Comparison of ENCODE assay signal across 1 cellular context in the genomic region with DNA sequence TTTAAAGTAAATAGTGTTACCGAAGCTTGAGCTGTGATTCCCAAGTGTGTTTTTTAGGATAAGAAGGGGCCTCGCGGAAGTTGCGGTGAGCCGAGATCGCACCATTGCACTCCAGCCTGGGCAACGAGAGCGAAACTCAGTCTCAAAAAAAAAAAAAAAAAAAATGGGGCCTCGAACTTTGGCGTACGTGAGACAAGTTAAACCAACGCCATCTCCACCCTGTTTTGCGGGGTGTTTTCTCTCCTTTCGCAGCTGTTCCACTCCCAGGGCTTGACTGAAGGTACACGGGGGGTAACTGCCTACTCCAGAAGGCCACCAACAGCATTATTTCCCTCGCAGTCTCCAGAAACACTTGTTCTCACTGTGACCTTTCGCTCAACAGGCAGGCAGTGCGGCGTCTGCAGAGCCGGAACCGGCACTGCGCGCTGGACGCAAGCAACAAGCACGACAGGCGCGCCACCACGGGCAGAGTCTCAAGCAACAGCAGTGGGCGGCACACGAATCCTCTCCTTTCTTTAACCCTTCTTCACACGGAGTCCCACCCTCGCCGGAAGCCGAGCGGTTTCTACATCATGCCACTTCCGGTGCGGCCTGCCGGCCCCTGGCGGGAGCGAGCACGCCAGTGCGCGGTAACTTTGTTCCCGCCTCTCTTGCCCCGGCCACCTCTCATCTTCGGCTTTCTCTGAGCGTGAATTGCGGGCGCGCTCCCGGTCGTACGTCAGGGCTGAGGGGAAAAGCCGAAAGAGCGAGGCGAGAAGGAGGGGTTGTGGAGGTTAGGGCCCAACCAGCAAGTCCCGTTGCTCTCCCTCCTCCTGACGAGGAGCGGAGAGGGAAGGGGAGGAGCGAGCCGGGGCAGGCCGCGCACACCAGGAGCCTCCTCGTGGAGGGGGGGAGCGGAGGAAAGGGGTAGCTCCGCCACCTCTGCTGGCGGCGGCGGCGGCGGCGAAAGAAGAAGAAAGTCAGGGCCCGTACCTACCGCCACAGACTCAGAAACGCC.
TF ChIP-seq lines count a peak whose summit lies in the region.

No MANE protein-coding gene starts in this region.

TF ChIP-seq in K562, 482 proteins besides CTCF, POLR2A, EP300 and RAD21 (continued from another document and continues in another):
- TF ChIP-seq, protein P1, sequence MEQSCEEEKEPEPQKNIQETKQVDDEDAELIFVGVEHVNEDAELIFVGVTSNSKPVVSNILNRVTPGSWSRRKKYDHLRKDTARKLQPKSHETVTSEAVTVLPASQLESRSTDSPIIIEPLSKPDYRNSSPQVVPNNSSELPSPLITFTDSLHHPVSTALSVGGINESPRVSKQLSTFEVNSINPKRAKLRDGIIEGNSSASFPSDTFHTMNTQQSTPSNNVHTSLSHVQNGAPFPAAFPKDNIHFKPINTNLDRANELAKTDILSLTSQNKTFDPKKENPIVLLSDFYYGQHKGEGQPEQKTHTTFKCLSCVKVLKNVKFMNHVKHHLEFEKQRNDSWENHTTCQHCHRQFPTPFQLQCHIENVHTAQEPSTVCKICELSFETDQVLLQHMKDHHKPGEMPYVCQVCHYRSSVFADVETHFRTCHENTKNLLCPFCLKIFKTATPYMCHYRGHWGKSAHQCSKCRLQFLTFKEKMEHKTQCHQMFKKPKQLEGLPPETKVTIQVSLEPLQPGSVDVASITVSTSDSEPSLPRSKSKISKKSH (CRISPR knock-in tag; IDR thresholded peaks at IDR 0.05) = no peak
- 0 out of 2 replicates have a peak, but pooled peaks have one; percentile 71 for TF ChIP-seq CHCHD3 (CRISPR knock-in tag; IDR thresholded peaks at IDR 0.05)
- no peak for TF ChIP-seq IFI16 (CRISPR knock-in tag; IDR thresholded peaks at IDR 0.05)
- TF ChIP-seq PHTF2 (CRISPR knock-in tag; IDR thresholded peaks at IDR 0.05) = no peak
- TF ChIP-seq CBFA2T3 (IDR thresholded peaks at IDR 0.05) = peak; percentile 18; the same call in 1 of the 2 replicates
- no peak for TF ChIP-seq MCM3 (IDR thresholded peaks at IDR 0.05)
- TF ChIP-seq, protein P2, sequence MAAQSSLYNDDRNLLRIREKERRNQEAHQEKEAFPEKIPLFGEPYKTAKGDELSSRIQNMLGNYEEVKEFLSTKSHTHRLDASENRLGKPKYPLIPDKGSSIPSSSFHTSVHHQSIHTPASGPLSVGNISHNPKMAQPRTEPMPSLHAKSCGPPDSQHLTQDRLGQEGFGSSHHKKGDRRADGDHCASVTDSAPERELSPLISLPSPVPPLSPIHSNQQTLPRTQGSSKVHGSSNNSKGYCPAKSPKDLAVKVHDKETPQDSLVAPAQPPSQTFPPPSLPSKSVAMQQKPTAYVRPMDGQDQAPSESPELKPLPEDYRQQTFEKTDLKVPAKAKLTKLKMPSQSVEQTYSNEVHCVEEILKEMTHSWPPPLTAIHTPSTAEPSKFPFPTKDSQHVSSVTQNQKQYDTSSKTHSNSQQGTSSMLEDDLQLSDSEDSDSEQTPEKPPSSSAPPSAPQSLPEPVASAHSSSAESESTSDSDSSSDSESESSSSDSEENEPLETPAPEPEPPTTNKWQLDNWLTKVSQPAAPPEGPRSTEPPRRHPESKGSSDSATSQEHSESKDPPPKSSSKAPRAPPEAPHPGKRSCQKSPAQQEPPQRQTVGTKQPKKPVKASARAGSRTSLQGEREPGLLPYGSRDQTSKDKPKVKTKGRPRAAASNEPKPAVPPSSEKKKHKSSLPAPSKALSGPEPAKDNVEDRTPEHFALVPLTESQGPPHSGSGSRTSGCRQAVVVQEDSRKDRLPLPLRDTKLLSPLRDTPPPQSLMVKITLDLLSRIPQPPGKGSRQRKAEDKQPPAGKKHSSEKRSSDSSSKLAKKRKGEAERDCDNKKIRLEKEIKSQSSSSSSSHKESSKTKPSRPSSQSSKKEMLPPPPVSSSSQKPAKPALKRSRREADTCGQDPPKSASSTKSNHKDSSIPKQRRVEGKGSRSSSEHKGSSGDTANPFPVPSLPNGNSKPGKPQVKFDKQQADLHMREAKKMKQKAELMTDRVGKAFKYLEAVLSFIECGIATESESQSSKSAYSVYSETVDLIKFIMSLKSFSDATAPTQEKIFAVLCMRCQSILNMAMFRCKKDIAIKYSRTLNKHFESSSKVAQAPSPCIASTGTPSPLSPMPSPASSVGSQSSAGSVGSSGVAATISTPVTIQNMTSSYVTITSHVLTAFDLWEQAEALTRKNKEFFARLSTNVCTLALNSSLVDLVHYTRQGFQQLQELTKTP (IDR thresholded peaks at IDR 0.05; ENCODE audit: low read depth in 1 of 2, partially characterized antibody in 2 of 2) = peak; percentile 46 to 78
- TF ChIP-seq, protein P3, sequence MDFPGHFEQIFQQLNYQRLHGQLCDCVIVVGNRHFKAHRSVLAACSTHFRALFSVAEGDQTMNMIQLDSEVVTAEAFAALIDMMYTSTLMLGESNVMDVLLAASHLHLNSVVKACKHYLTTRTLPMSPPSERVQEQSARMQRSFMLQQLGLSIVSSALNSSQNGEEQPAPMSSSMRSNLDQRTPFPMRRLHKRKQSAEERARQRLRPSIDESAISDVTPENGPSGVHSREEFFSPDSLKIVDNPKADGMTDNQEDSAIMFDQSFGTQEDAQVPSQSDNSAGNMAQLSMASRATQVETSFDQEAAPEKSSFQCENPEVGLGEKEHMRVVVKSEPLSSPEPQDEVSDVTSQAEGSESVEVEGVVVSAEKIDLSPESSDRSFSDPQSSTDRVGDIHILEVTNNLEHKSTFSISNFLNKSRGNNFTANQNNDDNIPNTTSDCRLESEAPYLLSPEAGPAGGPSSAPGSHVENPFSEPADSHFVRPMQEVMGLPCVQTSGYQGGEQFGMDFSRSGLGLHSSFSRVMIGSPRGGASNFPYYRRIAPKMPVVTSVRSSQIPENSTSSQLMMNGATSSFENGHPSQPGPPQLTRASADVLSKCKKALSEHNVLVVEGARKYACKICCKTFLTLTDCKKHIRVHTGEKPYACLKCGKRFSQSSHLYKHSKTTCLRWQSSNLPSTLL (IDR thresholded peaks at IDR 0.05) = no peak
- no peak for TF ChIP-seq ZZZ3 (IDR thresholded peaks at IDR 0.05)
- peak; percentile 84 for TF ChIP-seq RBBP5 (IDR thresholded peaks at IDR 0.05; ENCODE audit: borderline replicate concordance, insufficient read depth, low read length, poor library complexity, severe bottlenecking)
- 0 out of 2 replicates have a peak, but pooled peaks have one; percentile 6 for TF ChIP-seq ZKSCAN1 (IDR thresholded peaks at IDR 0.05; ENCODE audit: low read depth, low read length)
- peak in 1 of 2 experiments; percentile 3; a peak in 1 of 4 replicates for TF ChIP-seq TBL1XR1 (IDR thresholded peaks at IDR 0.05; ENCODE audit: low read length in 2 of 2)
- peak in 2 of 3 experiments; percentile 46 to 72 for TF ChIP-seq YY1 (IDR thresholded peaks at IDR 0.05; ENCODE audit: borderline replicate concordance in 1 of 3, control insufficient read depth in 1 of 3, extremely low read depth in 1 of 3, insufficient read depth in 3 of 3, insufficient read length in 1 of 3, insufficient replicate concordance in 2 of 3, low read depth in 1 of 3, low read length in 2 of 3)
- TF ChIP-seq MYNN (IDR thresholded peaks at IDR 0.05) = no peak
- TF ChIP-seq MYNN (CRISPR knock-in tag; IDR thresholded peaks at IDR 0.05) = no peak
- TF ChIP-seq, protein P4, sequence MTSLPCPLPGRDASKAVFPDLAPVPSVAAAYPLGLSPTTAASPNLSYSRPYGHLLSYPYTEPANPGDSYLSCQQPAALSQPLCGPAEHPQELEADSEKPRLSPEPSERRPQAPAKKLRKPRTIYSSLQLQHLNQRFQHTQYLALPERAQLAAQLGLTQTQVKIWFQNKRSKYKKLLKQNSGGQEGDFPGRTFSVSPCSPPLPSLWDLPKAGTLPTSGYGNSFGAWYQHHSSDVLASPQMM (CRISPR knock-in tag; IDR thresholded peaks at IDR 0.05) = no peak
- TF ChIP-seq HDAC1 (IDR thresholded peaks at IDR 0.05) = no peak; a peak in 2 of 4 replicates
- TF ChIP-seq NR2C1 (IDR thresholded peaks at IDR 0.05) = no peak
- TF ChIP-seq NR2C1 (tag; IDR thresholded peaks at IDR 0.05) = 0 out of 2 replicates have a peak, but pooled peaks have one; percentile 40
- peak; percentile 100 for TF ChIP-seq ZNF263 (CRISPR knock-in tag; IDR thresholded peaks at IDR 0.05; ENCODE audit: borderline replicate concordance)
- no peak for TF ChIP-seq SMARCB1 (IDR thresholded peaks at IDR 0.05; ENCODE audit: insufficient read length, low read depth)
- no peak for TF ChIP-seq ZNF23 (CRISPR knock-in tag; IDR thresholded peaks at IDR 0.05)
- TF ChIP-seq GABPA (tag; conservative IDR thresholded peaks at IDR 0.05; ENCODE audit: low read depth) = peak; percentile 95
- TF ChIP-seq HNRNPUL1 (IDR thresholded peaks at IDR 0.05; ENCODE audit: low read length) = no peak
- TF ChIP-seq SLC30A9 (CRISPR knock-in tag; IDR thresholded peaks at IDR 0.05) = no peak
- no peak for TF ChIP-seq ZNF174 (CRISPR knock-in tag; IDR thresholded peaks at IDR 0.05)
- TF ChIP-seq ZNF444 (CRISPR knock-in tag; IDR thresholded peaks at IDR 0.05) = no peak
- TF ChIP-seq ZNF695 (CRISPR knock-in tag; IDR thresholded peaks at IDR 0.05) = no peak
- 0 out of 2 replicates have a peak, but pooled peaks have one; percentile 51 for TF ChIP-seq ZNF165 (CRISPR knock-in tag; IDR thresholded peaks at IDR 0.05; ENCODE audit: borderline replicate concordance)
- TF ChIP-seq ZNF224 (CRISPR knock-in tag; IDR thresholded peaks at IDR 0.05) = no peak
- peak; percentile 98 for TF ChIP-seq TAF7 (tag; IDR thresholded peaks at IDR 0.05)
- no peak for TF ChIP-seq ZNF717 (CRISPR knock-in tag; IDR thresholded peaks at IDR 0.05)
- TF ChIP-seq, protein P5, sequence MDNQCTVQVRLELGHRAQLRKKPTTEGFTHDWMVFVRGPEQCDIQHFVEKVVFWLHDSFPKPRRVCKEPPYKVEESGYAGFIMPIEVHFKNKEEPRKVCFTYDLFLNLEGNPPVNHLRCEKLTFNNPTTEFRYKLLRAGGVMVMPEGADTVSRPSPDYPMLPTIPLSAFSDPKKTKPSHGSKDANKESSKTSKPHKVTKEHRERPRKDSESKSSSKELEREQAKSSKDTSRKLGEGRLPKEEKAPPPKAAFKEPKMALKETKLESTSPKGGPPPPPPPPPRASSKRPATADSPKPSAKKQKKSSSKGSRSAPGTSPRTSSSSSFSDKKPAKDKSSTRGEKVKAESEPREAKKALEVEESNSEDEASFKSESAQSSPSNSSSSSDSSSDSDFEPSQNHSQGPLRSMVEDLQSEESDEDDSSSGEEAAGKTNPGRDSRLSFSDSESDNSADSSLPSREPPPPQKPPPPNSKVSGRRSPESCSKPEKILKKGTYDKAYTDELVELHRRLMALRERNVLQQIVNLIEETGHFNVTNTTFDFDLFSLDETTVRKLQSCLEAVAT (IDR thresholded peaks at IDR 0.05) = peak; percentile 55 to 67; a peak in 2 of 4 replicates
- TF ChIP-seq, protein P6, sequence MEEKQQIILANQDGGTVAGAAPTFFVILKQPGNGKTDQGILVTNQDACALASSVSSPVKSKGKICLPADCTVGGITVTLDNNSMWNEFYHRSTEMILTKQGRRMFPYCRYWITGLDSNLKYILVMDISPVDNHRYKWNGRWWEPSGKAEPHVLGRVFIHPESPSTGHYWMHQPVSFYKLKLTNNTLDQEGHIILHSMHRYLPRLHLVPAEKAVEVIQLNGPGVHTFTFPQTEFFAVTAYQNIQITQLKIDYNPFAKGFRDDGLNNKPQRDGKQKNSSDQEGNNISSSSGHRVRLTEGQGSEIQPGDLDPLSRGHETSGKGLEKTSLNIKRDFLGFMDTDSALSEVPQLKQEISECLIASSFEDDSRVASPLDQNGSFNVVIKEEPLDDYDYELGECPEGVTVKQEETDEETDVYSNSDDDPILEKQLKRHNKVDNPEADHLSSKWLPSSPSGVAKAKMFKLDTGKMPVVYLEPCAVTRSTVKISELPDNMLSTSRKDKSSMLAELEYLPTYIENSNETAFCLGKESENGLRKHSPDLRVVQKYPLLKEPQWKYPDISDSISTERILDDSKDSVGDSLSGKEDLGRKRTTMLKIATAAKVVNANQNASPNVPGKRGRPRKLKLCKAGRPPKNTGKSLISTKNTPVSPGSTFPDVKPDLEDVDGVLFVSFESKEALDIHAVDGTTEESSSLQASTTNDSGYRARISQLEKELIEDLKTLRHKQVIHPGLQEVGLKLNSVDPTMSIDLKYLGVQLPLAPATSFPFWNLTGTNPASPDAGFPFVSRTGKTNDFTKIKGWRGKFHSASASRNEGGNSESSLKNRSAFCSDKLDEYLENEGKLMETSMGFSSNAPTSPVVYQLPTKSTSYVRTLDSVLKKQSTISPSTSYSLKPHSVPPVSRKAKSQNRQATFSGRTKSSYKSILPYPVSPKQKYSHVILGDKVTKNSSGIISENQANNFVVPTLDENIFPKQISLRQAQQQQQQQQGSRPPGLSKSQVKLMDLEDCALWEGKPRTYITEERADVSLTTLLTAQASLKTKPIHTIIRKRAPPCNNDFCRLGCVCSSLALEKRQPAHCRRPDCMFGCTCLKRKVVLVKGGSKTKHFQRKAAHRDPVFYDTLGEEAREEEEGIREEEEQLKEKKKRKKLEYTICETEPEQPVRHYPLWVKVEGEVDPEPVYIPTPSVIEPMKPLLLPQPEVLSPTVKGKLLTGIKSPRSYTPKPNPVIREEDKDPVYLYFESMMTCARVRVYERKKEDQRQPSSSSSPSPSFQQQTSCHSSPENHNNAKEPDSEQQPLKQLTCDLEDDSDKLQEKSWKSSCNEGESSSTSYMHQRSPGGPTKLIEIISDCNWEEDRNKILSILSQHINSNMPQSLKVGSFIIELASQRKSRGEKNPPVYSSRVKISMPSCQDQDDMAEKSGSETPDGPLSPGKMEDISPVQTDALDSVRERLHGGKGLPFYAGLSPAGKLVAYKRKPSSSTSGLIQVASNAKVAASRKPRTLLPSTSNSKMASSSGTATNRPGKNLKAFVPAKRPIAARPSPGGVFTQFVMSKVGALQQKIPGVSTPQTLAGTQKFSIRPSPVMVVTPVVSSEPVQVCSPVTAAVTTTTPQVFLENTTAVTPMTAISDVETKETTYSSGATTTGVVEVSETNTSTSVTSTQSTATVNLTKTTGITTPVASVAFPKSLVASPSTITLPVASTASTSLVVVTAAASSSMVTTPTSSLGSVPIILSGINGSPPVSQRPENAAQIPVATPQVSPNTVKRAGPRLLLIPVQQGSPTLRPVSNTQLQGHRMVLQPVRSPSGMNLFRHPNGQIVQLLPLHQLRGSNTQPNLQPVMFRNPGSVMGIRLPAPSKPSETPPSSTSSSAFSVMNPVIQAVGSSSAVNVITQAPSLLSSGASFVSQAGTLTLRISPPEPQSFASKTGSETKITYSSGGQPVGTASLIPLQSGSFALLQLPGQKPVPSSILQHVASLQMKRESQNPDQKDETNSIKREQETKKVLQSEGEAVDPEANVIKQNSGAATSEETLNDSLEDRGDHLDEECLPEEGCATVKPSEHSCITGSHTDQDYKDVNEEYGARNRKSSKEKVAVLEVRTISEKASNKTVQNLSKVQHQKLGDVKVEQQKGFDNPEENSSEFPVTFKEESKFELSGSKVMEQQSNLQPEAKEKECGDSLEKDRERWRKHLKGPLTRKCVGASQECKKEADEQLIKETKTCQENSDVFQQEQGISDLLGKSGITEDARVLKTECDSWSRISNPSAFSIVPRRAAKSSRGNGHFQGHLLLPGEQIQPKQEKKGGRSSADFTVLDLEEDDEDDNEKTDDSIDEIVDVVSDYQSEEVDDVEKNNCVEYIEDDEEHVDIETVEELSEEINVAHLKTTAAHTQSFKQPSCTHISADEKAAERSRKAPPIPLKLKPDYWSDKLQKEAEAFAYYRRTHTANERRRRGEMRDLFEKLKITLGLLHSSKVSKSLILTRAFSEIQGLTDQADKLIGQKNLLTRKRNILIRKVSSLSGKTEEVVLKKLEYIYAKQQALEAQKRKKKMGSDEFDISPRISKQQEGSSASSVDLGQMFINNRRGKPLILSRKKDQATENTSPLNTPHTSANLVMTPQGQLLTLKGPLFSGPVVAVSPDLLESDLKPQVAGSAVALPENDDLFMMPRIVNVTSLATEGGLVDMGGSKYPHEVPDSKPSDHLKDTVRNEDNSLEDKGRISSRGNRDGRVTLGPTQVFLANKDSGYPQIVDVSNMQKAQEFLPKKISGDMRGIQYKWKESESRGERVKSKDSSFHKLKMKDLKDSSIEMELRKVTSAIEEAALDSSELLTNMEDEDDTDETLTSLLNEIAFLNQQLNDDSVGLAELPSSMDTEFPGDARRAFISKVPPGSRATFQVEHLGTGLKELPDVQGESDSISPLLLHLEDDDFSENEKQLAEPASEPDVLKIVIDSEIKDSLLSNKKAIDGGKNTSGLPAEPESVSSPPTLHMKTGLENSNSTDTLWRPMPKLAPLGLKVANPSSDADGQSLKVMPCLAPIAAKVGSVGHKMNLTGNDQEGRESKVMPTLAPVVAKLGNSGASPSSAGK (IDR thresholded peaks at IDR 0.05) = no peak; the same call in 1 of the 2 replicates
